7 cellular contexts compared by ENCODE assay signal in genomic region chr12:92502417-92503028, GRCh38.
A peak's percentile ranks its signal among the peaks of the same experiment; 100 is the strongest.
DNase-seq lines count a peak whose midpoint lies in the region; ATAC-seq and TF ChIP-seq lines count a peak whose summit lies in the region.

No MANE protein-coding gene starts in this region.

- H3K27me3 Mint-ChIP-seq in natural killer cell treated with Interleukin-12 subunit alpha and Interleukin-12 subunit beta and Interleukin-15 and Interleukin-18, amount 100 ng/mL, for 72 hours = no peaks in the 10 kb centered on the region

- H3K36me3 Mint-ChIP-seq in natural killer cell treated with Interleukin-12 subunit alpha and Interleukin-12 subunit beta and Interleukin-15 and Interleukin-18, amount 100 ng/mL, for 72 hours = peaks cover 5% of the 10 kb centered on the region

- H3K9me3 Mint-ChIP-seq in natural killer cell treated with Interleukin-12 subunit alpha and Interleukin-12 subunit beta and Interleukin-15 and Interleukin-18, amount 100 ng/mL, for 72 hours = peaks cover 8% of the 10 kb centered on the region

- intact Hi-C loops in ascending aorta (cut with DNase I) = no loop called here

- H3K4me1 Mint-ChIP-seq in natural killer cell treated with Interleukin-12 subunit alpha and Interleukin-12 subunit beta and Interleukin-15 and Interleukin-18, amount 100 ng/mL, for 72 hours (ENCODE audit: low read depth in 2 of 2) = peaks cover 40 to 42% of the 10 kb centered on the region in 2 donors

- peak overlapping the region; percentile 61 for H3K4me3 Mint-ChIP-seq in natural killer cell treated with Interleukin-12 subunit alpha and Interleukin-12 subunit beta and Interleukin-15 and Interleukin-18, amount 100 ng/mL, for 72 hours

- H3K27ac ChIP-seq in ascending aorta = peak overlapping the region; percentile 82

- H3K27ac Mint-ChIP-seq in natural killer cell treated with Interleukin-12 subunit alpha and Interleukin-12 subunit beta and Interleukin-15 and Interleukin-18, amount 100 ng/mL, for 72 hours = peak overlapping the region in 1 of 2 donors; percentile 84

- ATAC-seq in GM18517 (IDR thresholded peaks at IDR 0.05; ENCODE audit: unreplicated experiment) = peak; percentile 47
- ATAC-seq in GM21717 (IDR thresholded peaks at IDR 0.05; ENCODE audit: unreplicated experiment) = peak; percentile 52
- peak; percentile 63 to 70 for ATAC-seq in natural killer cell treated with Interleukin-12 subunit alpha and Interleukin-12 subunit beta and Interleukin-15 and Interleukin-18, amount 100 ng/mL, for 72 hours

- no peaks in the 10 kb centered on the region for H3K36me3 ChIP-seq in ascending aorta

- peak in 1 of 3 experiments; percentile 24 for TF ChIP-seq CTCF in ascending aorta (IDR thresholded peaks at IDR 0.05)

- H3K27me3 ChIP-seq in ascending aorta = no peaks in the 10 kb centered on the region

- H3K9me3 ChIP-seq in ascending aorta = no peaks in the 10 kb centered on the region

- no peak overlapping the region for H3K4me3 ChIP-seq in ascending aorta

- peaks cover 5 to 23% of the 10 kb centered on the region in 2 donors for H3K4me1 ChIP-seq in ascending aorta

- peak; percentile 44 to 45 for DNase-seq in Kasumi-1 (lab: John Stamatoyannopoulos, UW)
- peak in 1 of 2 donors; percentile 64 for DNase-seq in ascending aorta (ENCODE audit: low spot score in 2 of 2)
- no peak for DNase-seq in natural killer cell treated with Interleukin-12 subunit alpha and Interleukin-12 subunit beta and Interleukin-15 and Interleukin-18, amount 100 ng/mL, for 72 hours (ENCODE audit: low spot score)
- DNase-seq in activated gamma-delta T cell (lab: John Stamatoyannopoulos, UW) = no peak
- DNase-seq in activated CD8-positive, alpha-beta memory T cell treated with anti-CD3 and anti-CD28 coated beads, Interleukin-2, amount 50 U/mL, for 48 hours = no peak

Comparison
In these comparisons a context has a peak if more than half of its experiments do, and no peak if none do; other contexts are left out.
1. DNase-seq: peak in Kasumi-1 (2 of 2); none in natural killer cell treated with Interleukin-12 subunit alpha and Interleukin-12 subunit beta and Interleukin-15 and Interleukin-18, amount 100 ng/mL, for 72 hours (single experiment), activated gamma-delta T cell (single experiment) and activated CD8-positive, alpha-beta memory T cell treated with anti-CD3 and anti-CD28 coated beads, Interleukin-2, amount 50 U/mL, for 48 hours (single experiment).
2. Peak in every context shown above with its lines, with median percentiles within 50 percentile points of each other: ATAC-seq.